In genomic region chr6:142558785-142559184, GRCh38 we compare ENCODE assay signal across 25 cellular contexts.
"Had no signal": no experiment of that assay in that cellular context is flagged by ENCODE, and none has a peak within 500 bp of the region (broad histone marks: within the 10 kb centered on the region; RNA-seq: fewer than 3 reads in every experiment).

No MANE protein-coding gene starts in this region.

- ATAC-seq: effector memory CD8-positive, alpha-beta T cell; esophagus mucosa; gastrocnemius medialis; heart right ventricle; left cardiac atrium; left lung; left ventricle myocardium superior; lower lobe of right lung; naive thymus-derived CD4-positive, alpha-beta T cell had no signal

- H3K27ac ChIP-seq: colonic mucosa, epithelial cell of prostate, esophagus squamous epithelium, gastrocnemius medialis, heart right ventricle, left lung, lower lobe of right lung had no signal

- H3K27me3 ChIP-seq: colonic mucosa, esophagus squamous epithelium, gastrocnemius medialis, heart right ventricle, left lung had no signal

- DNase-seq: colonic mucosa; cortex of kidney; effector CD8-positive, alpha-beta T cell; effector memory CD8-positive, alpha-beta T cell; endodermal cell; erythroblast; esophagus squamous epithelium; foreskin fibroblast; foreskin melanocyte; gastrocnemius medialis; glutamatergic neuron; head of caudate nucleus; heart right ventricle; hippocampal formation; left cardiac atrium; left lung; left ventricle myocardium superior; lower lobe of right lung; mesendoderm; midbrain; naive thymus-derived CD4-positive, alpha-beta T cell had no signal

- H3K4me1 ChIP-seq: colonic mucosa, esophagus squamous epithelium, gastrocnemius medialis, heart right ventricle, left lung, lower lobe of right lung had no signal

- H3K36me3 ChIP-seq: colonic mucosa, esophagus squamous epithelium, gastrocnemius medialis, heart right ventricle, left lung, lower lobe of right lung had no signal

- H3K4me3 ChIP-seq: colonic mucosa, esophagus squamous epithelium, gastrocnemius medialis, heart right ventricle, left lung, lower lobe of right lung had no signal

- FAIRE-seq: endometrium, keratinocyte had no signal

- H3K9me3 ChIP-seq: colonic mucosa, esophagus squamous epithelium, gastrocnemius medialis, heart right ventricle, left lung, lower lobe of right lung had no signal
